Comparison of ENCODE assay signal across 1 cellular context in the genomic region with DNA sequence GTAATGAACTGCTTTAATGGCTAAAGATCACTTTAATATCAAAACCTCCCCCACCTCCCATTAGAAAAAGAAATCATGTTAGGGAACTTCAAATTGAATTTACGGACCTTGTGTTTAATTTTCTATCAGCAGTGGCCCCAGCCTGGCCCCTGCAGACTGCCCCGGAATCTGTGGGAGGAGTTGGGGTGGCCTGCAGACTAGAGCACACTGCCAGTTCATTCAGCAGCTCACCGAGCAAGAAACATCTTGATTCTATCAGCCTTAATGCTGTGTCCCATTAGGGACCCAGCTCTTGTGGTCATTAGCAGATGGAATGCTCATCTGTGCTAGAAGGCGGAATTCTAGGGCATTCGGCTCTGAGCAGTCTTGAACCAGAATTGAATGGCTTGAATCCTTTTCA.
A peak's percentile ranks its signal among the peaks of the same experiment; 100 is the strongest.
TF ChIP-seq lines count a peak whose summit lies in the region.

No MANE protein-coding gene starts in this region.

TF ChIP-seq in SK-N-SH treated with all-trans-retinoic acid at 6 μM for 48 hours, 23 proteins besides CTCF, POLR2A, EP300 and RAD21 (continued from another document):
- TF ChIP-seq, protein P1, sequence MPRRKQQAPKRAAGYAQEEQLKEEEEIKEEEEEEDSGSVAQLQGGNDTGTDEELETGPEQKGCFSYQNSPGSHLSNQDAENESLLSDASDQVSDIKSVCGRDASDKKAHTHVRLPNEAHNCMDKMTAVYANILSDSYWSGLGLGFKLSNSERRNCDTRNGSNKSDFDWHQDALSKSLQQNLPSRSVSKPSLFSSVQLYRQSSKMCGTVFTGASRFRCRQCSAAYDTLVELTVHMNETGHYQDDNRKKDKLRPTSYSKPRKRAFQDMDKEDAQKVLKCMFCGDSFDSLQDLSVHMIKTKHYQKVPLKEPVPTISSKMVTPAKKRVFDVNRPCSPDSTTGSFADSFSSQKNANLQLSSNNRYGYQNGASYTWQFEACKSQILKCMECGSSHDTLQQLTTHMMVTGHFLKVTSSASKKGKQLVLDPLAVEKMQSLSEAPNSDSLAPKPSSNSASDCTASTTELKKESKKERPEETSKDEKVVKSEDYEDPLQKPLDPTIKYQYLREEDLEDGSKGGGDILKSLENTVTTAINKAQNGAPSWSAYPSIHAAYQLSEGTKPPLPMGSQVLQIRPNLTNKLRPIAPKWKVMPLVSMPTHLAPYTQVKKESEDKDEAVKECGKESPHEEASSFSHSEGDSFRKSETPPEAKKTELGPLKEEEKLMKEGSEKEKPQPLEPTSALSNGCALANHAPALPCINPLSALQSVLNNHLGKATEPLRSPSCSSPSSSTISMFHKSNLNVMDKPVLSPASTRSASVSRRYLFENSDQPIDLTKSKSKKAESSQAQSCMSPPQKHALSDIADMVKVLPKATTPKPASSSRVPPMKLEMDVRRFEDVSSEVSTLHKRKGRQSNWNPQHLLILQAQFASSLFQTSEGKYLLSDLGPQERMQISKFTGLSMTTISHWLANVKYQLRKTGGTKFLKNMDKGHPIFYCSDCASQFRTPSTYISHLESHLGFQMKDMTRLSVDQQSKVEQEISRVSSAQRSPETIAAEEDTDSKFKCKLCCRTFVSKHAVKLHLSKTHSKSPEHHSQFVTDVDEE (CRISPR knock-in tag; IDR thresholded peaks at IDR 0.05) = peak; percentile 71
- TF ChIP-seq RARB (CRISPR knock-in tag; IDR thresholded peaks at IDR 0.05) (no peak), CSDC2 (CRISPR knock-in tag; IDR thresholded peaks at IDR 0.05) (no peak), TCF4 (CRISPR knock-in tag; IDR thresholded peaks at IDR 0.05; ENCODE audit: borderline replicate concordance) (peak; percentile 85; the same call in 1 of the 2 replicates), GLIS3 (CRISPR knock-in tag; IDR thresholded peaks at IDR 0.05) (no peak), ISL1 (CRISPR knock-in tag; IDR thresholded peaks at IDR 0.05) (peak; percentile 41), ZFP3 (CRISPR knock-in tag; IDR thresholded peaks at IDR 0.05) (no peak), ESRRG (CRISPR knock-in tag; IDR thresholded peaks at IDR 0.05) (no peak)
